In the genomic region with DNA sequence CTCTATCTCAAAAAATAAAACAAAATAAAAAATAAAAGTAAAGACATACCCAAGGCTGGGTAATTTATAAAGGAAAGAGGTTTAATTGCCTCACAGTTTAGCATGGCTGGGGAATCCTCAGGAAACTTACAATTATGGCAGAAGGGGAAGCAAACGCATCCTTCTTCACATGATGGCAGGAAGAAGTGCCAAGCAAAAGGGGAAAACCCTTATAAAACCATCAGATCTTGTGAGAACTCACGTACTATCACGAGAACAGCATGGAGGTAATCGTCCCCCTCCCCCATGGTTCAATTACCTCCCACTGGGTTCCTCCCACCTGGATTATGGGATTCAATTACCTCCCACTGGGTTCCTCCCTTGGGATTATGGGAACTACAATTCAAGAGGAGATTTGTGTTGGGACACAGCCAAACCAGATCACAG, we compare ENCODE assay signal across 1 cellular context.
A peak's percentile ranks its signal among the peaks of the same experiment; 100 is the strongest.
TF ChIP-seq lines count a peak whose summit lies in the region.

No MANE protein-coding gene starts in this region.

TF ChIP-seq in GM12878, 131 proteins besides CTCF, POLR2A, EP300 and RAD21 (continued from another document and continues in another):
- TF ChIP-seq, protein P1, sequence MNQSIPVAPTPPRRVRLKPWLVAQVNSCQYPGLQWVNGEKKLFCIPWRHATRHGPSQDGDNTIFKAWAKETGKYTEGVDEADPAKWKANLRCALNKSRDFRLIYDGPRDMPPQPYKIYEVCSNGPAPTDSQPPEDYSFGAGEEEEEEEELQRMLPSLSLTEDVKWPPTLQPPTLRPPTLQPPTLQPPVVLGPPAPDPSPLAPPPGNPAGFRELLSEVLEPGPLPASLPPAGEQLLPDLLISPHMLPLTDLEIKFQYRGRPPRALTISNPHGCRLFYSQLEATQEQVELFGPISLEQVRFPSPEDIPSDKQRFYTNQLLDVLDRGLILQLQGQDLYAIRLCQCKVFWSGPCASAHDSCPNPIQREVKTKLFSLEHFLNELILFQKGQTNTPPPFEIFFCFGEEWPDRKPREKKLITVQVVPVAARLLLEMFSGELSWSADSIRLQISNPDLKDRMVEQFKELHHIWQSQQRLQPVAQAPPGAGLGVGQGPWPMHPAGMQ (IDR thresholded peaks at IDR 0.05; ENCODE audit: borderline replicate concordance) = peak; percentile 49
- peak; percentile 51; the same call in 1 of the 2 replicates for TF ChIP-seq IKZF1 (conservative IDR thresholded peaks at IDR 0.05)
- no peak for TF ChIP-seq JUNB (IDR thresholded peaks at IDR 0.05)
- no peak for TF ChIP-seq MXI1 (IDR thresholded peaks at IDR 0.05; ENCODE audit: low read depth, low read length)
- no peak for TF ChIP-seq NFIC (IDR thresholded peaks at IDR 0.05; ENCODE audit: low read depth, low read length)
- TF ChIP-seq ZNF274 (IDR thresholded peaks at IDR 0.05; ENCODE audit: insufficient read depth, insufficient read length) = no peak
- no peak for TF ChIP-seq FOXM1 (IDR thresholded peaks at IDR 0.05; ENCODE audit: low read depth, low read length)
- TF ChIP-seq, protein P2, sequence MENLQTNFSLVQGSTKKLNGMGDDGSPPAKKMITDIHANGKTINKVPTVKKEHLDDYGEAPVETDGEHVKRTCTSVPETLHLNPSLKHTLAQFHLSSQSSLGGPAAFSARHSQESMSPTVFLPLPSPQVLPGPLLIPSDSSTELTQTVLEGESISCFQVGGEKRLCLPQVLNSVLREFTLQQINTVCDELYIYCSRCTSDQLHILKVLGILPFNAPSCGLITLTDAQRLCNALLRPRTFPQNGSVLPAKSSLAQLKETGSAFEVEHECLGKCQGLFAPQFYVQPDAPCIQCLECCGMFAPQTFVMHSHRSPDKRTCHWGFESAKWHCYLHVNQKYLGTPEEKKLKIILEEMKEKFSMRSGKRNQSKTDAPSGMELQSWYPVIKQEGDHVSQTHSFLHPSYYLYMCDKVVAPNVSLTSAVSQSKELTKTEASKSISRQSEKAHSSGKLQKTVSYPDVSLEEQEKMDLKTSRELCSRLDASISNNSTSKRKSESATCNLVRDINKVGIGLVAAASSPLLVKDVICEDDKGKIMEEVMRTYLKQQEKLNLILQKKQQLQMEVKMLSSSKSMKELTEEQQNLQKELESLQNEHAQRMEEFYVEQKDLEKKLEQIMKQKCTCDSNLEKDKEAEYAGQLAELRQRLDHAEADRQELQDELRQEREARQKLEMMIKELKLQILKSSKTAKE (IDR thresholded peaks at IDR 0.05; ENCODE audit: low read depth, poor library complexity, severe bottlenecking) = no peak
- TF ChIP-seq TAF1 (IDR thresholded peaks at IDR 0.05; ENCODE audit: borderline replicate concordance, low read depth, low read length) = peak; percentile 50; the same call in 1 of the 2 replicates
- TF ChIP-seq, protein P3, sequence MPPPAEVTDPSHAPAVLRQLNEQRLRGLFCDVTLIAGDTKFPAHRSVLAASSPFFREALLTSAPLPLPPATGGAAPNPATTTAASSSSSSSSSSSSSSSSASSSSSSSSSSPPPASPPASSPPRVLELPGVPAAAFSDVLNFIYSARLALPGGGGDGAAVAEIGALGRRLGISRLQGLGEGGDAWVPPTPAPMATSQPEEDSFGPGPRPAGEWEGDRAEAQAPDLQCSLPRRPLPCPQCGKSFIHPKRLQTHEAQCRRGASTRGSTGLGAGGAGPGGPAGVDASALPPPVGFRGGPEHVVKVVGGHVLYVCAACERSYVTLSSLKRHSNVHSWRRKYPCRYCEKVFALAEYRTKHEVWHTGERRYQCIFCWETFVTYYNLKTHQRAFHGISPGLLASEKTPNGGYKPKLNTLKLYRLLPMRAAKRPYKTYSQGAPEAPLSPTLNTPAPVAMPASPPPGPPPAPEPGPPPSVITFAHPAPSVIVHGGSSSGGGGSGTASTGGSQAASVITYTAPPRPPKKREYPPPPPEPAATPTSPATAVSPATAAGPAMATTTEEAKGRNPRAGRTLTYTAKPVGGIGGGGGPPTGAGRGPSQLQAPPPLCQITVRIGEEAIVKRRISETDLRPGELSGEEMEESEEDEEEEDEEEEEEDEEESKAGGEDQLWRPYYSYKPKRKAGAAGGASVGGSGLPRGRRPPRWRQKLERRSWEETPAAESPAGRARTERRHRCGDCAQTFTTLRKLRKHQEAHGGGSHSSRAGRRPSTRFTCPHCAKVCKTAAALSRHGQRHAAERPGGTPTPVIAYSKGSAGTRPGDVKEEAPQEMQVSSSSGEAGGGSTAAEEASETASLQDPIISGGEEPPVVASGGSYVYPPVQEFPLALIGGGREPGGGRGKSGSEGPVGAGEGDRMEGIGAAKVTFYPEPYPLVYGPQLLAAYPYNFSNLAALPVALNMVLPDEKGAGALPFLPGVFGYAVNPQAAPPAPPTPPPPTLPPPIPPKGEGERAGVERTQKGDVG (CRISPR knock-in tag; IDR thresholded peaks at IDR 0.05) = no peak
- TF ChIP-seq, protein P4, sequence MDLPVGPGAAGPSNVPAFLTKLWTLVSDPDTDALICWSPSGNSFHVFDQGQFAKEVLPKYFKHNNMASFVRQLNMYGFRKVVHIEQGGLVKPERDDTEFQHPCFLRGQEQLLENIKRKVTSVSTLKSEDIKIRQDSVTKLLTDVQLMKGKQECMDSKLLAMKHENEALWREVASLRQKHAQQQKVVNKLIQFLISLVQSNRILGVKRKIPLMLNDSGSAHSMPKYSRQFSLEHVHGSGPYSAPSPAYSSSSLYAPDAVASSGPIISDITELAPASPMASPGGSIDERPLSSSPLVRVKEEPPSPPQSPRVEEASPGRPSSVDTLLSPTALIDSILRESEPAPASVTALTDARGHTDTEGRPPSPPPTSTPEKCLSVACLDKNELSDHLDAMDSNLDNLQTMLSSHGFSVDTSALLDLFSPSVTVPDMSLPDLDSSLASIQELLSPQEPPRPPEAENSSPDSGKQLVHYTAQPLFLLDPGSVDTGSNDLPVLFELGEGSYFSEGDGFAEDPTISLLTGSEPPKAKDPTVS (IDR thresholded peaks at IDR 0.05; ENCODE audit: low read depth, low read length) = no peak
- TF ChIP-seq NFYA (IDR thresholded peaks at IDR 0.05; ENCODE audit: borderline replicate concordance, low read depth, low read length) = no peak
- no peak for TF ChIP-seq MYB (IDR thresholded peaks at IDR 0.05; ENCODE audit: borderline replicate concordance, low read depth, low read length)
- TF ChIP-seq ATF7 (IDR thresholded peaks at IDR 0.05; ENCODE audit: low read depth) = no peak
- TF ChIP-seq RBBP5 (conservative IDR thresholded peaks at IDR 0.05) = no peak
- TF ChIP-seq TBL1XR1 (IDR thresholded peaks at IDR 0.05; ENCODE audit: low read depth, low read length) = no peak
- TF ChIP-seq, protein P5, sequence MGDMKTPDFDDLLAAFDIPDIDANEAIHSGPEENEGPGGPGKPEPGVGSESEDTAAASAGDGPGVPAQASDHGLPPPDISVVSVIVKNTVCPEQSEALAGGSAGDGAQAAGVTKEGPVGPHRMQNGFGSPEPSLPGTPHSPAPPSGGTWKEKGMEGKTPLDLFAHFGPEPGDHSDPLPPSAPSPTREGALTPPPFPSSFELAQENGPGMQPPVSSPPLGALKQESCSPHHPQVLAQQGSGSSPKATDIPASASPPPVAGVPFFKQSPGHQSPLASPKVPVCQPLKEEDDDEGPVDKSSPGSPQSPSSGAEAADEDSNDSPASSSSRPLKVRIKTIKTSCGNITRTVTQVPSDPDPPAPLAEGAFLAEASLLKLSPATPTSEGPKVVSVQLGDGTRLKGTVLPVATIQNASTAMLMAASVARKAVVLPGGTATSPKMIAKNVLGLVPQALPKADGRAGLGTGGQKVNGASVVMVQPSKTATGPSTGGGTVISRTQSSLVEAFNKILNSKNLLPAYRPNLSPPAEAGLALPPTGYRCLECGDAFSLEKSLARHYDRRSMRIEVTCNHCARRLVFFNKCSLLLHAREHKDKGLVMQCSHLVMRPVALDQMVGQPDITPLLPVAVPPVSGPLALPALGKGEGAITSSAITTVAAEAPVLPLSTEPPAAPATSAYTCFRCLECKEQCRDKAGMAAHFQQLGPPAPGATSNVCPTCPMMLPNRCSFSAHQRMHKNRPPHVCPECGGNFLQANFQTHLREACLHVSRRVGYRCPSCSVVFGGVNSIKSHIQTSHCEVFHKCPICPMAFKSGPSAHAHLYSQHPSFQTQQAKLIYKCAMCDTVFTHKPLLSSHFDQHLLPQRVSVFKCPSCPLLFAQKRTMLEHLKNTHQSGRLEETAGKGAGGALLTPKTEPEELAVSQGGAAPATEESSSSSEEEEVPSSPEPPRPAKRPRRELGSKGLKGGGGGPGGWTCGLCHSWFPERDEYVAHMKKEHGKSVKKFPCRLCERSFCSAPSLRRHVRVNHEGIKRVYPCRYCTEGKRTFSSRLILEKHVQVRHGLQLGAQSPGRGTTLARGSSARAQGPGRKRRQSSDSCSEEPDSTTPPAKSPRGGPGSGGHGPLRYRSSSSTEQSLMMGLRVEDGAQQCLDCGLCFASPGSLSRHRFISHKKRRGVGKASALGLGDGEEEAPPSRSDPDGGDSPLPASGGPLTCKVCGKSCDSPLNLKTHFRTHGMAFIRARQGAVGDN (IDR thresholded peaks at IDR 0.05) = peak; percentile 35; the same call in 1 of the 2 replicates
- TF ChIP-seq, protein P6, sequence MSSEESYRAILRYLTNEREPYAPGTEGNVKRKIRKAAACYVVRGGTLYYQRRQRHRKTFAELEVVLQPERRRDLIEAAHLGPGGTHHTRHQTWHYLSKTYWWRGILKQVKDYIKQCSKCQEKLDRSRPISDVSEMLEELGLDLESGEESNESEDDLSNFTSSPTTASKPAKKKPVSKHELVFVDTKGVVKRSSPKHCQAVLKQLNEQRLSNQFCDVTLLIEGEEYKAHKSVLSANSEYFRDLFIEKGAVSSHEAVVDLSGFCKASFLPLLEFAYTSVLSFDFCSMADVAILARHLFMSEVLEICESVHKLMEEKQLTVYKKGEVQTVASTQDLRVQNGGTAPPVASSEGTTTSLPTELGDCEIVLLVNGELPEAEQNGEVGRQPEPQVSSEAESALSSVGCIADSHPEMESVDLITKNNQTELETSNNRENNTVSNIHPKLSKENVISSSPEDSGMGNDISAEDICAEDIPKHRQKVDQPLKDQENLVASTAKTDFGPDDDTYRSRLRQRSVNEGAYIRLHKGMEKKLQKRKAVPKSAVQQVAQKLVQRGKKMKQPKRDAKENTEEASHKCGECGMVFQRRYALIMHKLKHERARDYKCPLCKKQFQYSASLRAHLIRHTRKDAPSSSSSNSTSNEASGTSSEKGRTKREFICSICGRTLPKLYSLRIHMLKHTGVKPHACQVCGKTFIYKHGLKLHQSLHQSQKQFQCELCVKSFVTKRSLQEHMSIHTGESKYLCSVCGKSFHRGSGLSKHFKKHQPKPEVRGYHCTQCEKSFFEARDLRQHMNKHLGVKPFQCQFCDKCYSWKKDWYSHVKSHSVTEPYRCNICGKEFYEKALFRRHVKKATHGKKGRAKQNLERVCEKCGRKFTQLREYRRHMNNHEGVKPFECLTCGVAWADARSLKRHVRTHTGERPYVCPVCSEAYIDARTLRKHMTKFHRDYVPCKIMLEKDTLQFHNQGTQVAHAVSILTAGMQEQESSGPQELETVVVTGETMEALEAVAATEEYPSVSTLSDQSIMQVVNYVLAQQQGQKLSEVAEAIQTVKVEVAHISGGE (CRISPR knock-in tag; IDR thresholded peaks at IDR 0.05) = no peak
- TF ChIP-seq ZSCAN29 (IDR thresholded peaks at IDR 0.05) = no peak
- TF ChIP-seq PAX8 (IDR thresholded peaks at IDR 0.05) = no peak
- no peak for TF ChIP-seq NR2C2 (IDR thresholded peaks at IDR 0.05; ENCODE audit: borderline replicate concordance, control insufficient read depth, insufficient read length, low read depth)
- TF ChIP-seq, protein P7, sequence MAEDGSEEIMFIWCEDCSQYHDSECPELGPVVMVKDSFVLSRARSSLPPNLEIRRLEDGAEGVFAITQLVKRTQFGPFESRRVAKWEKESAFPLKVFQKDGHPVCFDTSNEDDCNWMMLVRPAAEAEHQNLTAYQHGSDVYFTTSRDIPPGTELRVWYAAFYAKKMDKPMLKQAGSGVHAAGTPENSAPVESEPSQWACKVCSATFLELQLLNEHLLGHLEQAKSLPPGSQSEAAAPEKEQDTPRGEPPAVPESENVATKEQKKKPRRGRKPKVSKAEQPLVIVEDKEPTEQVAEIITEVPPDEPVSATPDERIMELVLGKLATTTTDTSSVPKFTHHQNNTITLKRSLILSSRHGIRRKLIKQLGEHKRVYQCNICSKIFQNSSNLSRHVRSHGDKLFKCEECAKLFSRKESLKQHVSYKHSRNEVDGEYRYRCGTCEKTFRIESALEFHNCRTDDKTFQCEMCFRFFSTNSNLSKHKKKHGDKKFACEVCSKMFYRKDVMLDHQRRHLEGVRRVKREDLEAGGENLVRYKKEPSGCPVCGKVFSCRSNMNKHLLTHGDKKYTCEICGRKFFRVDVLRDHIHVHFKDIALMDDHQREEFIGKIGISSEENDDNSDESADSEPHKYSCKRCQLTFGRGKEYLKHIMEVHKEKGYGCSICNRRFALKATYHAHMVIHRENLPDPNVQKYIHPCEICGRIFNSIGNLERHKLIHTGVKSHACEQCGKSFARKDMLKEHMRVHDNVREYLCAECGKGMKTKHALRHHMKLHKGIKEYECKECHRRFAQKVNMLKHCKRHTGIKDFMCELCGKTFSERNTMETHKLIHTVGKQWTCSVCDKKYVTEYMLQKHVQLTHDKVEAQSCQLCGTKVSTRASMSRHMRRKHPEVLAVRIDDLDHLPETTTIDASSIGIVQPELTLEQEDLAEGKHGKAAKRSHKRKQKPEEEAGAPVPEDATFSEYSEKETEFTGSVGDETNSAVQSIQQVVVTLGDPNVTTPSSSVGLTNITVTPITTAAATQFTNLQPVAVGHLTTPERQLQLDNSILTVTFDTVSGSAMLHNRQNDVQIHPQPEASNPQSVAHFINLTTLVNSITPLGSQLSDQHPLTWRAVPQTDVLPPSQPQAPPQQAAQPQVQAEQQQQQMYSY (CRISPR knock-in tag; IDR thresholded peaks at IDR 0.05) = no peak
- TF ChIP-seq BACH1 (IDR thresholded peaks at IDR 0.05; ENCODE audit: borderline replicate concordance) = no peak
- no peak for TF ChIP-seq MTA3 (IDR thresholded peaks at IDR 0.05; ENCODE audit: borderline replicate concordance, low read length)
- TF ChIP-seq TCF12 (IDR thresholded peaks at IDR 0.05; ENCODE audit: low read depth, low read length) = no peak
- no peak for TF ChIP-seq MEF2A (IDR thresholded peaks at IDR 0.05; ENCODE audit: insufficient read depth, low read depth, low read length)
- no peak for TF ChIP-seq STAT1 (conservative IDR thresholded peaks at IDR 0.05)
- TF ChIP-seq SP1 (IDR thresholded peaks at IDR 0.05; ENCODE audit: low read depth, low read length) = no peak
- TF ChIP-seq STAT3 (IDR thresholded peaks at IDR 0.05; ENCODE audit: low read depth, low read length) = no peak
- no peak for TF ChIP-seq SREBF1 (IDR thresholded peaks at IDR 0.05; ENCODE audit: low read length)
- peak; percentile 94 for TF ChIP-seq SMAD1 (IDR thresholded peaks at IDR 0.05; ENCODE audit: low read depth, partially characterized antibody)
- TF ChIP-seq SREBF2 (IDR thresholded peaks at IDR 0.05; ENCODE audit: low read length) = no peak
- no peak for TF ChIP-seq GABPA (IDR thresholded peaks at IDR 0.05; ENCODE audit: low read depth)
- TF ChIP-seq IRF4 (IDR thresholded peaks at IDR 0.05; ENCODE audit: low read depth, low read length) = no peak
- TF ChIP-seq EED (IDR thresholded peaks at IDR 0.05; ENCODE audit: low read depth) = peak; percentile 26; the same call in 1 of the 2 replicates
- peak; percentile 55 to 66 for TF ChIP-seq IKZF2 (IDR thresholded peaks at IDR 0.05)
- TF ChIP-seq SMAD5 (IDR thresholded peaks at IDR 0.05; ENCODE audit: low read depth) = peak; percentile 56; the same call in 1 of the 2 replicates
- TF ChIP-seq SPI1 (IDR thresholded peaks at IDR 0.05; ENCODE audit: borderline replicate concordance, insufficient read depth, low read depth, low read length) = peak; percentile 5; the same call in 1 of the 2 replicates
- TF ChIP-seq HDAC2 (IDR thresholded peaks at IDR 0.05) = no peak
- TF ChIP-seq MYC (IDR thresholded peaks at IDR 0.05; ENCODE audit: insufficient read depth, insufficient read length, insufficient replicate concordance, low read length, severe bottlenecking) = no peak
